31 cellular contexts compared by ENCODE assay signal in genomic region chr12:45623221-45623620, GRCh38.
"Had no signal": no experiment of that assay in that cellular context is flagged by ENCODE, and none has a peak within 500 bp of the region (broad histone marks: within the 10 kb centered on the region; RNA-seq: fewer than 3 reads in every experiment).

No MANE protein-coding gene starts in this region.

- H3K27ac ChIP-seq: left lung, lower lobe of right lung, pancreas, prostate gland, skin epidermis, stomach, testis, tibial artery, upper lobe of right lung had no signal

- H3K4me3 ChIP-seq: left lung, lower lobe of right lung, pancreas, prostate gland, skin epidermis, stomach, testis, tibial artery, upper lobe of right lung had no signal

- H3K9me3 ChIP-seq: left lung, lower lobe of right lung, pancreas, prostate gland, stomach, testis, tibial artery, upper lobe of right lung had no signal

- FAIRE-seq: keratinocyte, pancreas, urothelium cell line had no signal

- H3K4me1 Mint-ChIP-seq: naive B cell had no signal

- ATAC-seq: left cardiac atrium; left lung; lower lobe of right lung; right cardiac atrium; sciatic nerve; stimulated activated naive B cell treated with anti-CD40 and anti-IgM and Interleukin-4, amounts not matched to agents 10 μg/mL and 1 μg/mL and 100 μg/mL, for 72 hours; stimulated activated naive CD8-positive, alpha-beta T cell treated with anti-CD3 and anti-CD28 coated beads, Interleukin-15, Interleukin-2, amounts not matched to agents 100 U/mL and 50 U/mL, for 24 hours; upper lobe of right lung had no signal

- H3K27me3 ChIP-seq: left lung, pancreas, stomach, testis, tibial artery had no signal

- H3K36me3 Mint-ChIP-seq: naive B cell; stimulated activated naive B cell treated with anti-CD40 and anti-IgM and Interleukin-4, amounts not matched to agents 10 μg/mL and 1 μg/mL and 100 μg/mL, for 72 hours had no signal

- H3K4me1 ChIP-seq: lower lobe of right lung, pancreas, prostate gland, stomach, testis, tibial artery, upper lobe of right lung had no signal

- H3K4me3 Mint-ChIP-seq: naive B cell; nephron; stimulated activated naive B cell treated with anti-CD40 and anti-IgM and Interleukin-4, amounts not matched to agents 10 μg/mL and 1 μg/mL and 100 μg/mL, for 72 hours had no signal

- H3K36me3 ChIP-seq: left lung, lower lobe of right lung, pancreas, prostate gland, stomach, tibial artery, upper lobe of right lung had no signal

- H3K27ac Mint-ChIP-seq: naive B cell; stimulated activated naive B cell treated with anti-CD40 and anti-IgM and Interleukin-4, amounts not matched to agents 10 μg/mL and 1 μg/mL and 100 μg/mL, for 72 hours had no signal

- DNase-seq: head of caudate nucleus; hippocampal formation; kidney glomerular epithelial cell; left cardiac atrium; left lung; lower lobe of right lung; mammary epithelial cell; mesenchymal stem cell; naive B cell; nucleus accumbens; pancreas; posterior cingulate gyrus; retina; right cardiac atrium; stimulated activated CD4-positive, alpha-beta T cell treated with anti-CD3 and anti-CD28 coated beads, Interleukin-12 subunit alpha, Interleukin-12 subunit beta, amount 100 ng/mL, for 4 hours; stimulated activated CD4-positive, alpha-beta T cell treated with anti-CD3 and anti-CD28 coated beads, Interleukin-15, amount 100 ng/mL, for 24 hours; stimulated activated CD4-positive, alpha-beta T cell treated with anti-CD3 and anti-CD28 coated beads, Interleukin-2, amount 100 ng/mL, for 24 hours; stimulated activated CD4-positive, alpha-beta T cell treated with anti-CD3 and anti-CD28 coated beads, Interleukin-4, amount 100 ng/mL, for 1 hour; stimulated activated naive B cell treated with anti-CD40 and anti-IgM and Interleukin-4, amounts not matched to agents 10 μg/mL and 1 μg/mL and 100 μg/mL, for 72 hours; stimulated activated naive CD8-positive, alpha-beta T cell treated with anti-CD3 and anti-CD28 coated beads, Interleukin-15, Interleukin-2, amounts not matched to agents 100 U/mL and 50 U/mL, for 24 hours; stomach; testis; tibial artery; trophoblast cell; upper lobe of right lung had no signal
